ENCODE assay signal across 8 cellular contexts in the genomic region with DNA sequence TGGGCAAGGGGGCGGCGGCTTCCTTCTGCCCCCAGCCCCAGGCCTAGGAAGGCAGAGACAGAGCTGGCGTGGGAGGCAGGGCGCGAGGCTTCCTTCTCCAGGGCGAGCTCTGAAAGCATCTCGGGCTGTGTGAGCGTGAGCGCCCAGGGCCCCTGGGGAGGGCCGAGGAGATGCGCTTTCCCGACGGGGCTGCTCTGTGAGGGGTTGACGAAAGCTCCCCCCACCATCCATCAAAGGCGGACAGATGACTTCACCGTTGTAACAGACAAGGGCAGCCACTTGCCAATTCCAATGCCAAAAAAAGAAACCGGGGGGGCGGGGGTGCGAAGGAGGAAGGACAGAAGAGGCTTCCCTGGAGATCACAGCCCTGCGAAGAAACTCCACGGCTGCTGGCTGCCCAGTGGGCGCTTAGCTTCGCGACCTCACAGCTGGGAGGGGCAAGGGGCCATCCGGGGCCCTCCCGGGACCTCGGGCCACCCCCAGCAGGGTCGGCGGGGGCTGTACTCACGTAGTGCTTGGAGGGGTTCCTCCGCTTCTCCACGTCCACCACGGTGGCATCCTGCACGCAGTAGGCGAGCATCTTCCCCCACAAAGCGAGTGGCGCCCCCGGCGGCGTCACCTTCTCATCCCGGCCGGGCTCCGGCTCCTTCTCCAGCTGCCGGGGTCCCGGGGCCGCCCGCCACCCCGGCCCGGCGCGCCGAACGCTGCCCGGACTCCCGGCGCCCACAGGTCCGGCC. TPM values are rescaled to one million over a fixed set of nuclear protein-coding genes. Genes with fewer than 3 reads are reported as not detected.
DNase-seq lines count a peak whose midpoint lies in the region; ATAC-seq and TF ChIP-seq lines count a peak whose summit lies in the region.

No MANE protein-coding gene starts in this region.

- H3K4me3 ChIP-seq in duodenal mucosa (ENCODE audit: low read depth in 1 of 2, low read length in 2 of 2) (peak overlapping the region; percentile 64 to 69), mesenchymal stem cell (ENCODE audit: insufficient read depth in 1 of 2, low read depth in 1 of 2, low read length in 2 of 2) (peak overlapping the region; percentile 51 to 88), testis (peak overlapping the region; percentile 59 to 61)

- H2AFZ ChIP-seq in mesenchymal stem cell (ENCODE audit: low read depth, low read length): no peak overlapping the region

- H2BK120ac ChIP-seq in mesenchymal stem cell (ENCODE audit: low read depth, low read length): peak overlapping the region; percentile 78

- H3K27ac ChIP-seq in duodenal mucosa (ENCODE audit: low read depth, low read length) (no peak overlapping the region), mesenchymal stem cell (ENCODE audit: low read length, poor library complexity, severe bottlenecking) (no peak overlapping the region), testis (peak overlapping the region; percentile 26 to 39)

- no peak overlapping the region for H3K27ac Mint-ChIP-seq in T-cell

- peak; percentile 36 to 66 (median 50) for ATAC-seq in T-cell (replicated peaks in 1 of 4)

- H3K14ac ChIP-seq in mesenchymal stem cell (ENCODE audit: low read length in 2 of 2): peak overlapping the region in 1 of 2 experiments; percentile 71

- H2BK12ac ChIP-seq in mesenchymal stem cell (ENCODE audit: low read length in 2 of 2): peak overlapping the region; percentile 17 to 18

- peaks cover 30 to 34% of the 10 kb centered on the region in 2 donors for H3K27me3 Mint-ChIP-seq in T-cell

- H3K9me3 Mint-ChIP-seq in T-cell: no peaks in the 10 kb centered on the region

- H3K9me3 ChIP-seq in duodenal mucosa (ENCODE audit: control insufficient read depth in 1 of 2, low read length in 2 of 2): no peaks in the 10 kb centered on the region
- no peaks in the 10 kb centered on the region for H3K9me3 ChIP-seq in mesenchymal stem cell (ENCODE audit: control insufficient read depth, low read length)
- H3K9me3 ChIP-seq in testis: no peaks in the 10 kb centered on the region

- no peaks in the 10 kb centered on the region for H3K36me3 Mint-ChIP-seq in T-cell

- H3K4me1 Mint-ChIP-seq in T-cell: peaks cover 0 to 20% (median 17%) of the 10 kb centered on the region in 3 donors

- H4K8ac ChIP-seq in mesenchymal stem cell (ENCODE audit: low read length): peak overlapping the region; percentile 59

- CTCF ChIA-PET in T-cell (lab: Charles Lee): interaction anchor here in 1 of 2 donors (0.6 to 1.4 kb wide), 2 partner anchors 142 to 143 kb away, joined by 3 to 7 read pairs; no protein-coding TSS in a partner anchor

- peak overlapping the region; percentile 9 to 60 for H3K4ac ChIP-seq in mesenchymal stem cell (ENCODE audit: low read depth in 1 of 2, low read length in 2 of 2)

- peak overlapping the region; percentile 73 for H4K91ac ChIP-seq in mesenchymal stem cell (ENCODE audit: low read length)

- in situ Hi-C loops in GM13977 (cut with MboI; ENCODE audit: low pct_unique_long_range_greater_than_20kb, low sequenced_read_pairs, unreplicated experiment): no loop called here

- H3K4me3 Mint-ChIP-seq in T-cell: peak overlapping the region; percentile 77 to 86 (median 80)

- H3K36me3 ChIP-seq in duodenal mucosa (ENCODE audit: control insufficient read depth in 1 of 2, insufficient read depth in 2 of 2, low read length in 2 of 2): no peaks in the 10 kb centered on the region
- no peaks in the 10 kb centered on the region for H3K36me3 ChIP-seq in mesenchymal stem cell (ENCODE audit: control insufficient read depth in 1 of 2, insufficient read depth in 2 of 2, low read depth in 1 of 2, low read length in 2 of 2)
- H3K36me3 ChIP-seq in testis (ENCODE audit: low read depth, missing control alignments): no peaks in the 10 kb centered on the region

- no peak overlapping the region for H3K23ac ChIP-seq in mesenchymal stem cell (ENCODE audit: low read length in 2 of 2)

- intact Hi-C loops in testis (cut with DNase I; ENCODE audit: low total_unique reads): loop anchor here (5.0 kb wide), 1 partner anchor 138 kb away; no protein-coding TSS in a partner anchor

- TF ChIP-seq POLR2A in testis (IDR thresholded peaks at IDR 0.05): no peak

- H2BK5ac ChIP-seq in mesenchymal stem cell (ENCODE audit: low read depth, low read length, poor library complexity, severe bottlenecking): no peak overlapping the region

- H3K18ac ChIP-seq in mesenchymal stem cell (ENCODE audit: low read depth in 1 of 2, low read length in 2 of 2): peak overlapping the region; percentile 62 to 77

- peak overlapping the region; percentile 95 for H2BK15ac ChIP-seq in mesenchymal stem cell (ENCODE audit: low read depth, poor library complexity, severe bottlenecking)

- POLR2A ChIA-PET in T-cell (lab: Charles Lee): interaction anchor here in 1 of 2 donors (0.6 kb wide), 1 partner anchor 82 kb away, joined by 3 read pairs; no protein-coding TSS in a partner anchor

- no peaks in the 10 kb centered on the region for H3K79me1 ChIP-seq in mesenchymal stem cell (replicated peaks; ENCODE audit: low read length, poor library complexity, severe bottlenecking)

- H3K4me1 ChIP-seq in duodenal mucosa (ENCODE audit: control insufficient read depth in 1 of 2, insufficient read depth in 2 of 2, low read length in 2 of 2) (peaks cover 50 to 59% of the 10 kb centered on the region in 2 donors), mesenchymal stem cell (ENCODE audit: control insufficient read depth, insufficient read depth, low read depth, low read length) (peaks cover 18% of the 10 kb centered on the region), testis (peaks cover 40% of the 10 kb centered on the region)

- H3K27me3 ChIP-seq in duodenal mucosa (ENCODE audit: control insufficient read depth in 1 of 2, insufficient read depth in 2 of 2, low read length in 2 of 2) (peaks cover 0 to 4% of the 10 kb centered on the region in 2 donors), mesenchymal stem cell (ENCODE audit: control insufficient read depth in 1 of 2, insufficient read depth in 1 of 2, low read length in 2 of 2) (peaks cover 0 to 16% of the 10 kb centered on the region in 2 experiments), testis (no peaks in the 10 kb centered on the region)

- under 1% methylated on average over 30 of the region's 57 CpGs for WGBS in mesenchymal stem cell
- WGBS in testis, 2 donors: 0 to 1% methylated on average over 17 to 52 of the region's 57 CpGs

- peak; percentile 21 for TF ChIP-seq CTCF in GM13977 (IDR thresholded peaks at IDR 0.05; ENCODE audit: extremely low read depth, insufficient read depth, missing control alignments)
- TF ChIP-seq CTCF in testis (IDR thresholded peaks at IDR 0.05): no peak

- DNase-seq in GM13977 (ENCODE audit: low spot score) (peak; percentile 51), T-cell (peak in 8 of 34 experiments; percentile 5 to 16 (median 11)), mesenchymal stem cell (peak; percentile 66), testis (peak; percentile 39), T1000 (lab: John Stamatoyannopoulos, UW) (no peak), occipital lobe (lab: John Stamatoyannopoulos, UW) (no peak), activated gamma-delta T cell treated with Interleukin-2 at 50 U/mL for 16 hours (no peak)

- H3K9ac ChIP-seq in duodenal mucosa (ENCODE audit: low read depth in 1 of 2, low read length in 2 of 2): peak overlapping the region in 1 of 2 donors; percentile 67
- peak overlapping the region; percentile 87 for H3K9ac ChIP-seq in mesenchymal stem cell (ENCODE audit: low read length)

- no peak overlapping the region for H2AK5ac ChIP-seq in mesenchymal stem cell (ENCODE audit: low read length, severe bottlenecking)

- H3K4me2 ChIP-seq in mesenchymal stem cell (ENCODE audit: low read length, poor library complexity, severe bottlenecking): peak overlapping the region; percentile 73

RNA-seq across cellular contexts. Expression of gene SH3PXD2A, which starts 0.5 kb away (rescaled TPM):
- 10 to 100 TPM in 2 of 5 donors, 1 to 10 TPM in 3; 5.8 to 11.8 (median 9.8) TPM for total RNA-seq in T-cell
- 8.7 TPM for polyA plus RNA-seq in mesenchymal stem cell (2013, experiment 1 of 2)
- polyA plus RNA-seq in mesenchymal stem cell (2013, experiment 2 of 2): 8.7 TPM
- 10 to 100 TPM; 10.8 to 12.0 TPM for total RNA-seq in testis
- 12.1 TPM for polyA plus RNA-seq in testis (ENCODE audit: insufficient read depth, low read depth, low replicate concordance)
- total RNA-seq in occipital lobe: 8.7 TPM

Comparison
In these comparisons a context has a peak if more than half of its experiments do, and no peak if none do; other contexts are left out.
1. DNase-seq: peak in GM13977 (single experiment), mesenchymal stem cell (single experiment) and testis (single experiment); none in T1000 (single experiment), occipital lobe (single experiment) and activated gamma-delta T cell treated with Interleukin-2 at 50 U/mL for 16 hours (single experiment).
2. H3K27ac ChIP-seq: peak in testis (2 of 2); none in duodenal mucosa (single experiment) and mesenchymal stem cell (single experiment).
3. Peak in every context shown above with its lines, with median percentiles within 50 percentile points of each other: H3K4me3 ChIP-seq.